Comparison of ENCODE assay signal across 1 cellular context in the genomic region with DNA sequence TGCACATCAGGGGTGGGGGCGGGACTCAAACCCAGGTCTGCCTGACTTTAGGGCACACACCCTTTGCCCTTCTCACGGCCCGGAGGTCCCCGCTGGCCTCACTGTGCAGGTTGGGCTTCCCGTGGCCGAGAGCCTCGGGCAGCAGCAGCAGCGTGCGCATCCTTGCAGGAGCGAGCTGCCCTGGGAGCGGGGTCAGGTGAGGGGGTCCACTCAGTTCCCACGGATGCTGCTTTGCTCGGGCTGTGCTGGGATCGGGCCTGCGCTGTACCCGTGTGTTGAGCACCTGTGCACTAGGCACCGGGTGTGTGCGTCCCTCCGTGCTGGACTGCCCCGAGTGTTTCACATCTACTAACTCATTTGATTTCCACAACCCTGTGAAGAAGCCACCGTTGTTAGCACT.
TF ChIP-seq lines count a peak whose summit lies in the region.

No MANE protein-coding gene starts in this region.

TF ChIP-seq in SK-N-SH, 30 proteins besides CTCF, POLR2A, EP300 and RAD21 (continued from another document):
- no peak for TF ChIP-seq REST (IDR thresholded peaks at IDR 0.05; ENCODE audit: low read depth, low read length)
